8 cellular contexts compared by ENCODE assay signal in genomic region chr2:218034497-218035213, GRCh38. TPM values are rescaled to one million over a fixed set of nuclear protein-coding genes. Genes with fewer than 3 reads are reported as not detected.
DNase-seq lines count a peak whose midpoint lies in the region; ATAC-seq, FAIRE-seq and TF ChIP-seq lines count a peak whose summit lies in the region.
"Not testable (repeated sequence)": the region's sequence is repeated elsewhere in the genome, so short reads cannot be mapped to it uniquely, and the experiment has no call there.

No MANE protein-coding gene starts in this region.

- H3K36me3 ChIP-seq in fibroblast of lung (ENCODE audit: control insufficient read depth, insufficient read depth, low read length) = not testable (repeated sequence)

- H4K20me1 ChIP-seq in fibroblast of lung (ENCODE audit: control insufficient read depth, extremely low read depth, insufficient read depth, low read length) = not testable (repeated sequence)

- FAIRE-seq in RCC 7860 (lab: Jason Lieb, UNC) = peak; percentile 28

- not testable (repeated sequence) for H2AFZ ChIP-seq in fibroblast of lung (ENCODE audit: low read length)

- not testable (repeated sequence) for H3K4me1 Mint-ChIP-seq in activated T-cell treated with anti-CD3 and anti-CD28 coated beads, Interleukin-2, amount 50 U/mL, for 72 hours (ENCODE audit: low read depth)
- peaks cover 10 to 24% (median 18%) of the 10 kb centered on the region in 4 donors for H3K4me1 Mint-ChIP-seq in naive thymus-derived CD8-positive, alpha-beta T cell

- H3K4me2 ChIP-seq in fibroblast of lung (ENCODE audit: extremely low read depth, insufficient read depth, low read length) = not testable (repeated sequence)

- DNase-seq in DMS79 treated with DMSO at 0.1 percent for 48 hours (lab: John Stamatoyannopoulos, UW) = peak; percentile 80
- DNase-seq in KBM-7 = peak; percentile 59
- peak; percentile 66 for DNase-seq in RCC 7860 (ENCODE audit: low spot score)
- DNase-seq in activated T-cell treated with anti-CD3 and anti-CD28 coated beads, Interleukin-2, amount 50 U/mL, for 72 hours = peak; percentile 59 to 71
- peak; percentile 42 to 56 for DNase-seq in fibroblast of lung (ENCODE audit: low read depth in 2 of 2)
- DNase-seq in naive thymus-derived CD8-positive, alpha-beta T cell = peak; percentile 29 to 84 (median 66)
- DNase-seq in stimulated activated naive CD4-positive, alpha-beta T cell treated with Interleukin-2 at 50 U/mL for 16 hours (lab: John Stamatoyannopoulos, UW) = peak; percentile 47

- H3K79me2 ChIP-seq in fibroblast of lung (ENCODE audit: control insufficient read depth, insufficient read depth, low read length) = not testable (repeated sequence)

- H3K27me3 ChIP-seq in fibroblast of lung (ENCODE audit: control insufficient read depth, insufficient read depth, low read length) = peaks cover 27% of the 10 kb centered on the region

- not testable (repeated sequence) for H3K9me3 ChIP-seq in fibroblast of lung (ENCODE audit: control insufficient read depth, insufficient read depth, low read depth, low read length)

- in situ Hi-C loops in KBM-7 (cut with MboI; ENCODE audit: low pct_unique_long_range_greater_than_20kb, low sequenced_read_pairs) = not testable (repeated sequence)

- peaks cover 17% of the 10 kb centered on the region for H3K27me3 Mint-ChIP-seq in activated T-cell treated with anti-CD3 and anti-CD28 coated beads, Interleukin-2, amount 50 U/mL, for 72 hours (ENCODE audit: low read depth)
- peaks cover 4 to 13% (median 9%) of the 10 kb centered on the region in 5 donors for H3K27me3 Mint-ChIP-seq in naive thymus-derived CD8-positive, alpha-beta T cell

- TF ChIP-seq CTCF in fibroblast of lung (conservative IDR thresholded peaks at IDR 0.05 in 1 of 2, IDR thresholded peaks at IDR 0.05 in 1 of 2; ENCODE audit: low read depth in 1 of 2, low read length in 2 of 2) = peak; percentile 61 to 63

- not testable (repeated sequence) for H3K36me3 Mint-ChIP-seq in activated T-cell treated with anti-CD3 and anti-CD28 coated beads, Interleukin-2, amount 50 U/mL, for 72 hours (ENCODE audit: insufficient read depth in 2 of 2); naive thymus-derived CD8-positive, alpha-beta T cell

- H3K9ac ChIP-seq in fibroblast of lung (ENCODE audit: insufficient read depth, low read length) = not testable (repeated sequence)

- ATAC-seq in GM21786 (IDR thresholded peaks at IDR 0.05; ENCODE audit: unreplicated experiment) = peak; percentile 70
- peak; percentile 82 to 88 for ATAC-seq in activated T-cell treated with anti-CD3 and anti-CD28 coated beads, Interleukin-2, amount 50 U/mL, for 72 hours (replicated peaks in 1 of 2)
- ATAC-seq in naive thymus-derived CD8-positive, alpha-beta T cell = peak; percentile 90 to 94

- not testable (repeated sequence) for H3K4me1 ChIP-seq in fibroblast of lung (ENCODE audit: control insufficient read depth, extremely low read depth, insufficient read depth, low read length)

- not testable (repeated sequence) for H3K27ac ChIP-seq in fibroblast of lung (ENCODE audit: insufficient read depth, low read length)

- H3K4me3 ChIP-seq in fibroblast of lung (replicated peaks in 1 of 4; ENCODE audit: control extremely low read depth in 1 of 4, insufficient read depth in 1 of 4, low read depth in 3 of 4, low read length in 4 of 4) = peak overlapping the region in 1 of 4 experiments; percentile 25

- POLR2A ChIA-PET in naive thymus-derived CD8-positive, alpha-beta T cell (lab: Charles Lee) = interaction anchor here (0.6 kb wide), 1 partner anchor 684 kb away, joined by 4 read pairs; no protein-coding TSS in a partner anchor

- H3K4me3 Mint-ChIP-seq in activated T-cell treated with anti-CD3 and anti-CD28 coated beads, Interleukin-2, amount 50 U/mL, for 72 hours = peak overlapping the region; percentile 59 to 67
- peak overlapping the region; percentile 65 to 87 (median 82) for H3K4me3 Mint-ChIP-seq in naive thymus-derived CD8-positive, alpha-beta T cell

- not testable (repeated sequence) for H3K9me3 Mint-ChIP-seq in activated T-cell treated with anti-CD3 and anti-CD28 coated beads, Interleukin-2, amount 50 U/mL, for 72 hours; naive thymus-derived CD8-positive, alpha-beta T cell

- not testable (repeated sequence) for H3K27ac Mint-ChIP-seq in activated T-cell treated with anti-CD3 and anti-CD28 coated beads, Interleukin-2, amount 50 U/mL, for 72 hours
- peak overlapping the region; percentile 18 to 92 (median 85) for H3K27ac Mint-ChIP-seq in naive thymus-derived CD8-positive, alpha-beta T cell

RNA-seq across cellular contexts. Expression of gene TNS1, which starts 31.9 kb away (rescaled TPM):
- total RNA-seq in activated T-cell treated with anti-CD3 and anti-CD28 coated beads, Interleukin-2, amount 50 U/mL, for 72 hours = under 1 TPM; 0.65 to 0.93 TPM
- total RNA-seq in fibroblast of lung = 44.4 and 49.1 TPM in 2 replicates
- 13.9 and 47.1 TPM in 2 replicates for polyA plus RNA-seq in fibroblast of lung
- polyA plus RNA-seq in fibroblast of lung (2012) = 24.7 and 106 TPM in 2 replicates
- polyA minus RNA-seq in fibroblast of lung (ENCODE audit: low replicate concordance) = 212 and 695 TPM in 2 replicates
- total RNA-seq in naive thymus-derived CD8-positive, alpha-beta T cell = under 1 TPM; 0.21 to 0.47 TPM
- polyA plus RNA-seq in naive thymus-derived CD8-positive, alpha-beta T cell = not detected

RNA-seq across cellular contexts. Expression of gene RUFY4, which starts 34.4 kb away (rescaled TPM):
- 1 to 10 TPM in 1 of 2 donors, under 1 TPM in 1; 0.84 to 1.9 TPM for total RNA-seq in activated T-cell treated with anti-CD3 and anti-CD28 coated beads, Interleukin-2, amount 50 U/mL, for 72 hours
- total RNA-seq in fibroblast of lung = not detected in 2 replicates
- polyA plus RNA-seq in fibroblast of lung = not detected in 2 replicates
- polyA plus RNA-seq in fibroblast of lung (2012) = not detected in 2 replicates
- not detected in 2 replicates for polyA minus RNA-seq in fibroblast of lung (ENCODE audit: low replicate concordance)
- 1 to 10 TPM in 1 of 2 experiments, under 1 TPM in 1; 0.16 to 1.5 TPM for total RNA-seq in naive thymus-derived CD8-positive, alpha-beta T cell
- under 1 TPM in 1 of 3 donors, not detected in 2; 0.31 TPM for polyA plus RNA-seq in naive thymus-derived CD8-positive, alpha-beta T cell

Comparison
In these comparisons a context has a peak if more than half of its experiments do, and no peak if none do; other contexts are left out.
1. RNA of gene TNS1, which starts 31.9 kb away (total RNA-seq): 44.4 to 49.1 TPM in fibroblast of lung; 0.65 to 0.93 TPM in activated T-cell treated with anti-CD3 and anti-CD28 coated beads, Interleukin-2, amount 50 U/mL, for 72 hours and 0.21 to 0.47 TPM in naive thymus-derived CD8-positive, alpha-beta T cell; every median in the first group is over 10 times any median in the second.
2. Peak in every context shown above with its lines, with median percentiles within 50 percentile points of each other: DNase-seq and ATAC-seq.